ENCODE assay signal across 2 cellular contexts in genomic region chr5:140420665-140421361, GRCh38.
TF ChIP-seq lines count a peak whose summit lies in the region.

No MANE protein-coding gene starts in this region.

TF ChIP-seq in GM23338, 12 proteins besides CTCF, POLR2A, EP300 and RAD21:
- no peak for TF ChIP-seq EZH2phosphoT487 (IDR thresholded peaks at IDR 0.05; ENCODE audit: unreplicated experiment)
- TF ChIP-seq ETS1 (IDR thresholded peaks at IDR 0.05): no peak
- TF ChIP-seq NANOG (IDR thresholded peaks at IDR 0.05; ENCODE audit: borderline replicate concordance): no peak
- TF ChIP-seq ZNF114 (CRISPR knock-in tag; IDR thresholded peaks at IDR 0.05): no peak
- no peak for TF ChIP-seq JUNB (IDR thresholded peaks at IDR 0.05; ENCODE audit: unreplicated experiment)
- TF ChIP-seq STAT1 (IDR thresholded peaks at IDR 0.05; ENCODE audit: unreplicated experiment): no peak
- no peak for TF ChIP-seq ZNF331 (CRISPR knock-in tag; IDR thresholded peaks at IDR 0.05; ENCODE audit: low read depth)
- no peak for TF ChIP-seq ZNF462 (CRISPR knock-in tag; IDR thresholded peaks at IDR 0.05)
- TF ChIP-seq POLR2AphosphoS5 (IDR thresholded peaks at IDR 0.05; ENCODE audit: low read depth): no peak
- no peak for TF ChIP-seq REST (IDR thresholded peaks at IDR 0.05; ENCODE audit: unreplicated experiment)
- no peak for TF ChIP-seq EZH2 (IDR thresholded peaks at IDR 0.05; ENCODE audit: low read depth, unreplicated experiment)
- no peak for TF ChIP-seq CREB1 (CRISPR knock-in tag; IDR thresholded peaks at IDR 0.05; ENCODE audit: low read depth)

TF ChIP-seq in GM12878, 131 proteins besides CTCF, POLR2A, EP300 and RAD21:
- peak; percentile 12; the same call in 1 of the 2 replicates for TF ChIP-seq RUNX3 (IDR thresholded peaks at IDR 0.05; ENCODE audit: low read length)
- no peak for TF ChIP-seq ZBED1 (IDR thresholded peaks at IDR 0.05; ENCODE audit: borderline replicate concordance)
